In the genomic region with DNA sequence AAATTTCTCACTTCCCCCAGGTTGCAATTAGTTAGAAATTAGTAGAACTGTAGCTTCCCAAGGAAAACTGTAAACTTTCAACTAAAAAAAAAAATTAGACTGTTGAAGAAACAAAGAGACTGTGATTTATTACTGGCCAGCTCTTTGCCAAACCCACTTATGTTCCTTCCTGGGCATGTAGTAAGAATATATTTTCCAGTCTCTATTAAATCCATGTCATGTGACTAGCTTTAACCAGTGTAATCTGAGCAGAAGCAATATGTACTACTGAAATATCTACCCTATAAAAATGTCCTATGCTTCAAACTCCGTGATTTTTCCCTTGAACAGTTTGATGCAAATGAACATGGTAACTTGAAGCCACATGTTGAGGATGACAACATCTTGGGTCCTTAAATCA, we compare ENCODE assay signal across 27 cellular contexts.
"Had no signal": no experiment of that assay in that cellular context is flagged by ENCODE, and none has a peak within 500 bp of the region (broad histone marks: within the 10 kb centered on the region; RNA-seq: fewer than 3 reads in every experiment).

No MANE protein-coding gene starts in this region.

- H3K9ac ChIP-seq: parathyroid adenoma had no signal

- H3K27me3 Mint-ChIP-seq: stimulated activated naive B cell treated with anti-CD40 and anti-IgM and Interleukin-4, amounts not matched to agents 10 μg/mL and 1 μg/mL and 100 μg/mL, for 72 hours had no signal

- H3K27me3 ChIP-seq: adrenal gland, brain microvascular endothelial cell, gastrocnemius medialis, sigmoid colon, stomach, thyroid gland, upper lobe of right lung had no signal

- H3K36me3 ChIP-seq: adrenal gland, brain microvascular endothelial cell, gastrocnemius medialis, sigmoid colon, stomach, thyroid gland, upper lobe of right lung had no signal

- H3K4me1 Mint-ChIP-seq: activated CD4-positive, alpha-beta T cell treated with anti-CD3 and anti-CD28 coated beads for 36 hours; naive thymus-derived CD4-positive, alpha-beta T cell; neural crest cell; stimulated activated naive B cell treated with anti-CD40 and anti-IgM and Interleukin-4, amounts not matched to agents 10 μg/mL and 1 μg/mL and 100 μg/mL, for 72 hours had no signal

- H3K9me3 Mint-ChIP-seq: activated T-cell treated with anti-CD3 and anti-CD28 coated beads, Interleukin-2, amount 50 U/mL, for 72 hours; effector memory CD8-positive, alpha-beta T cell; naive thymus-derived CD4-positive, alpha-beta T cell; neural crest cell had no signal

- H3K27ac Mint-ChIP-seq: activated CD4-positive, alpha-beta T cell treated with anti-CD3 and anti-CD28 coated beads for 36 hours; activated naive CD8-positive, alpha-beta T cell; activated T-cell treated with anti-CD3 and anti-CD28 coated beads, Interleukin-2, amount 50 U/mL, for 72 hours; effector memory CD8-positive, alpha-beta T cell; naive thymus-derived CD4-positive, alpha-beta T cell; stimulated activated naive B cell treated with anti-CD40 and anti-IgM and Interleukin-4, amounts not matched to agents 10 μg/mL and 1 μg/mL and 100 μg/mL, for 72 hours had no signal

- H3K4me1 ChIP-seq: adrenal gland, gastrocnemius medialis, parathyroid adenoma, psoas muscle, sigmoid colon, stomach, thyroid gland, upper lobe of right lung had no signal

- ATAC-seq: activated CD4-positive, alpha-beta T cell treated with anti-CD3 and anti-CD28 coated beads for 36 hours; activated T-cell treated with anti-CD3 and anti-CD28 coated beads, Interleukin-2, amount 50 U/mL, for 72 hours; effector memory CD8-positive, alpha-beta T cell; gastrocnemius medialis; left ventricle myocardium superior; naive thymus-derived CD4-positive, alpha-beta T cell; psoas muscle; stimulated activated naive B cell treated with anti-CD40 and anti-IgM and Interleukin-4, amounts not matched to agents 10 μg/mL and 1 μg/mL and 100 μg/mL, for 72 hours; upper lobe of right lung had no signal

- H2AFZ ChIP-seq: parathyroid adenoma had no signal

- H3K4me3 ChIP-seq: adrenal gland, gastrocnemius medialis, psoas muscle, sigmoid colon, stomach, thyroid gland, upper lobe of right lung had no signal

- DNase-seq: activated CD4-positive, alpha-beta T cell treated with anti-CD3 and anti-CD28 coated beads for 36 hours; activated CD4-positive, CD25-positive, alpha-beta regulatory T cell; activated naive CD4-positive, alpha-beta T cell treated with Interleukin-2 at 50 U/mL for 16 hours; activated T-cell treated with anti-CD3 and anti-CD28 coated beads for 4 hours; activated T-cell treated with anti-CD3 and anti-CD28 coated beads, Interleukin-2, amount 50 U/mL, for 72 hours; adrenal gland; brain microvascular endothelial cell; cortex of kidney; effector memory CD8-positive, alpha-beta T cell; gastrocnemius medialis; glutamatergic neuron; islet precursor cell; left ventricle myocardium superior; naive thymus-derived CD4-positive, alpha-beta T cell; nucleus accumbens; psoas muscle; sigmoid colon; stimulated activated CD4-positive, alpha-beta T cell treated with anti-CD3 and anti-CD28 coated beads, Interleukin-15, amount 100 ng/mL, for 24 hours; stimulated activated CD4-positive, alpha-beta T cell treated with anti-CD3 and anti-CD28 coated beads, Interleukin-2, amount 100 ng/mL, for 24 hours; stimulated activated naive B cell treated with anti-CD40 and anti-IgM and Interleukin-4, amounts not matched to agents 10 μg/mL and 1 μg/mL and 100 μg/mL, for 72 hours; stomach; T-helper 1 cell; thyroid gland; upper lobe of right lung had no signal

- H3K4me3 Mint-ChIP-seq: activated CD4-positive, alpha-beta T cell treated with anti-CD3 and anti-CD28 coated beads for 36 hours; activated naive CD8-positive, alpha-beta T cell; activated T-cell treated with anti-CD3 and anti-CD28 coated beads, Interleukin-2, amount 50 U/mL, for 72 hours; effector memory CD8-positive, alpha-beta T cell; naive thymus-derived CD4-positive, alpha-beta T cell; neural crest cell; stimulated activated naive B cell treated with anti-CD40 and anti-IgM and Interleukin-4, amounts not matched to agents 10 μg/mL and 1 μg/mL and 100 μg/mL, for 72 hours had no signal

- H3K9me3 ChIP-seq: adrenal gland, gastrocnemius medialis, psoas muscle, sigmoid colon, stomach, thyroid gland, upper lobe of right lung had no signal

- H3K27ac ChIP-seq: adrenal gland, brain microvascular endothelial cell, gastrocnemius medialis, parathyroid adenoma, psoas muscle, sigmoid colon, stomach, thyroid gland, upper lobe of right lung had no signal

- H3K36me3 Mint-ChIP-seq: activated naive CD8-positive, alpha-beta T cell; naive thymus-derived CD4-positive, alpha-beta T cell; stimulated activated naive B cell treated with anti-CD40 and anti-IgM and Interleukin-4, amounts not matched to agents 10 μg/mL and 1 μg/mL and 100 μg/mL, for 72 hours had no signal

- H3K79me2 ChIP-seq: parathyroid adenoma had no signal
